In the genomic region with DNA sequence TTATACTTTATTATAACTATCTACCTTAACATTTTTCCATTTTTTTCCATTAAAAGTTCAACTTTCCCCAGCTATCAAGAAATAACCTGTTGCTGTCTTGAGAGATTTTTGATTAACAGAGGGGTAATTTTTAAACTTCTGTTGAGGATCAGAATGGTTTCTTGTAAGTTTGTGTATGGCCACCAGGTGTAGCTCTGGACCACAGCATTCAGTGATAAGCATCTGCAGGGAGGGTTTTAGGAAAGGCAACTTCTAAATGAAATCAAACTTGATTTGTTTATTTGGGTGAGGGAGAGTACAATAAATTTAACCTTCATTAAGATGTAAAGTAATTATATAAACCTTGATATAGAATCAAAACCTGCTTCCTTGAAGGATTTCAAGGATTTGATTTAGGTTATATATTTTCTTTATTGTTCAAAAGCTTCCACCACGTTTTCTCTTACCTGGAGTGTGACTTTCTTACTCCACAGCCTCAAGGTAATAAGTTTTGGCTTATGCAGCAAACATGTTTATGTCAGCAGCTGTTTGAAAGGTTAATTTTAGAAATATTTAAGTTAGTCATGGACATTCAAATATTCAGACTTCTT, we compare ENCODE assay signal across 8 cellular contexts.
DNase-seq lines count a peak whose midpoint lies in the region; ATAC-seq and TF ChIP-seq lines count a peak whose summit lies in the region.

No MANE protein-coding gene starts in this region.

- no peak overlapping the region for H3K27ac ChIP-seq in Peyer's patch

- no peak for ATAC-seq in GM21515 (IDR thresholded peaks at IDR 0.05; ENCODE audit: unreplicated experiment)

- H3K27me3 Mint-ChIP-seq in HFFc6 (ENCODE audit: insufficient read depth): no peaks in the 10 kb centered on the region

- peaks cover 7% of the 10 kb centered on the region; the same call in 1 of the 2 replicates for H3K4me1 Mint-ChIP-seq in HFFc6 (ENCODE audit: low read depth)

- no peak overlapping the region for H3K4me3 Mint-ChIP-seq in HFFc6

- no peaks in the 10 kb centered on the region for H3K36me3 ChIP-seq in Peyer's patch

- no peaks in the 10 kb centered on the region for H3K9me3 ChIP-seq in Peyer's patch

- no peak for TF ChIP-seq POLR2A in Peyer's patch (IDR thresholded peaks at IDR 0.05)

- no peaks in the 10 kb centered on the region for H3K27me3 ChIP-seq in Peyer's patch

- DNase-seq in DMS 273 treated with DMSO at 0.1 percent for 48 hours (lab: John Stamatoyannopoulos, UW) (peak; percentile 49), HFFc6 (peak; percentile 2), Peyer's patch (peak in 1 of 3 donors; percentile 51), fibroblast of gingiva (ENCODE audit: low read depth) (peak; percentile 13), smooth muscle cell of the brain vasculature (ENCODE audit: low read depth, low spot score) (peak; percentile 6), C1 segment of cervical spinal cord (lab: John Stamatoyannopoulos, UW) (no peak)
- DNase-seq in activated CD8-positive, alpha-beta memory T cell treated with anti-CD3 and anti-CD28 coated beads, Interleukin-2, amount 50 U/mL, for 4 hours: no peak

- no peak overlapping the region for H3K27ac Mint-ChIP-seq in HFFc6

- peaks cover 3% of the 10 kb centered on the region; the same call in 1 of the 2 replicates for H3K9me3 Mint-ChIP-seq in HFFc6

- H3K36me3 Mint-ChIP-seq in HFFc6 (ENCODE audit: low read depth): no peaks in the 10 kb centered on the region

- H3K4me3 ChIP-seq in Peyer's patch: no peak overlapping the region

- TF ChIP-seq CTCF in HFFc6 (IDR thresholded peaks at IDR 0.05) (peak; percentile 71), Peyer's patch (IDR thresholded peaks at IDR 0.05) (peak in 4 of 6 experiments; percentile 28 to 71 (median 66))

- no peaks in the 10 kb centered on the region for H3K4me1 ChIP-seq in Peyer's patch

Comparison
In these comparisons a context has a peak if more than half of its experiments do, and no peak if none do; other contexts are left out.
1. DNase-seq: peak in DMS 273 treated with DMSO at 0.1 percent for 48 hours (single experiment), HFFc6 (single experiment), fibroblast of gingiva (single experiment) and smooth muscle cell of the brain vasculature (single experiment); none in activated CD8-positive, alpha-beta memory T cell treated with anti-CD3 and anti-CD28 coated beads, Interleukin-2, amount 50 U/mL, for 4 hours (single experiment) and C1 segment of cervical spinal cord (0 of 14).